In the genomic region with DNA sequence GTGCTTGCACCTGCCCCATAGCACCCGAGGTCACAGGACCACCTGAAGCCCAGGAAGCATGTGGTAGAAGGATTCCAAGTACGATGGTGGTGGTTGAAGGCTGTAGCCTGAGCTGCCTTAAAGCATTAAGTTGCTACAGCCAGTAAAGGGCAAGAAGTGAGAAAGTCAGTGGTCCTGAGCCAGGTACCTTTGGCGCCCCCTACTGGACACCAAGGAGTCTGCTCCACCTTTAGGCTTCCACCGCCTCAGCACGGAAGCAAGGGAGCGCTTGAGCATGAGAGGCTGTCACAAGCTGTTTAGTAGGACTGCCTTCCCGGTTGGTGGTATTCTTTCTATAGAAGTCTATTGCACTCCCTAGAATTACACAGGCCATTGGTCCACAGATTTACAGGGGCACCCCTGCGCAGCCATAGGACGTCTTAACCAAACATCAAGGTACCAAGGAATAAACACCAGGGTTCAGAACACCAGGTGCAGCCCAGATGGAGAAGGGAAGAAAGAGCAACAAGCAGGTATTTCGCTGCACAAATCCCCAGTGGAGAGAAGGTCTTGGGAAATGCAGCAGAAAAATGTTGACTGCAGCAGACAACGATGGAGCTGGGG, we compare ENCODE assay signal across 9 cellular contexts. TPM values are rescaled to one million over a fixed set of nuclear protein-coding genes. Genes with fewer than 3 reads are reported as not detected.
DNase-seq lines count a peak whose midpoint lies in the region; ATAC-seq and TF ChIP-seq lines count a peak whose summit lies in the region.
"Had no signal": no experiment of that assay in that cellular context is flagged by ENCODE, and none has a peak within 500 bp of the region (broad histone marks: within the 10 kb centered on the region; RNA-seq: fewer than 3 reads in every experiment).

No MANE protein-coding gene starts in this region.

- TF ChIP-seq CTCF in Calu3 (IDR thresholded peaks at IDR 0.05; ENCODE audit: unreplicated experiment), result peak; percentile 61
- TF ChIP-seq CTCF in fibroblast of lung (conservative IDR thresholded peaks at IDR 0.05 in 1 of 2, IDR thresholded peaks at IDR 0.05 in 1 of 2; ENCODE audit: low read depth in 1 of 2, low read length in 2 of 2), result peak; percentile 37 to 70
- peak; percentile 95 for TF ChIP-seq CTCF in neural progenitor cell (IDR thresholded peaks at IDR 0.05)
- peak in 2 of 3 experiments; percentile 68 to 81 for TF ChIP-seq CTCF in testis (IDR thresholded peaks at IDR 0.05)

- no peak for TF ChIP-seq POLR2A in testis (IDR thresholded peaks at IDR 0.05)

- H3K4me1 ChIP-seq in fibroblast of lung (ENCODE audit: control insufficient read depth, extremely low read depth, insufficient read depth, low read length) (no peaks in the 10 kb centered on the region), neural progenitor cell (peaks cover 5% of the 10 kb centered on the region), testis (peaks cover 7% of the 10 kb centered on the region)

- H3K36me3 ChIP-seq in fibroblast of lung (ENCODE audit: control insufficient read depth, insufficient read depth, low read length) (no peaks in the 10 kb centered on the region), neural progenitor cell (no peaks in the 10 kb centered on the region), testis (ENCODE audit: low read depth, missing control alignments) (no peaks in the 10 kb centered on the region)
- H3K36me3 ChIP-seq: SJSA1 had no signal

- H3K27me3 Mint-ChIP-seq in Calu3 (ENCODE audit: unreplicated experiment) (peaks cover 67% of the 10 kb centered on the region), neural progenitor cell (ENCODE audit: insufficient read depth, low read depth) (peaks cover 49% of the 10 kb centered on the region)

- 13 to 21% methylated on average over 11 of the region's 11 CpGs for WGBS in testis, 2 donors

- intact Hi-C loops in Calu3 (cut with micrococcal nuclease; ENCODE audit: unreplicated experiment), result loop anchor here (5.0 kb wide), 1 partner anchor 271 kb away; no protein-coding TSS in a partner anchor
- intact Hi-C loops in testis (cut with DNase I; ENCODE audit: low total_unique reads), result no loop called here

- no peak for ATAC-seq in HG03095 (IDR thresholded peaks at IDR 0.05; ENCODE audit: unreplicated experiment)

- H2AFZ ChIP-seq in fibroblast of lung (ENCODE audit: low read length) (no peak overlapping the region), neural progenitor cell (replicated peaks) (no peak overlapping the region)

- H3K27ac Mint-ChIP-seq in Calu3 (ENCODE audit: unreplicated experiment) (no peak overlapping the region), neural progenitor cell (no peak overlapping the region)

- peaks cover 27% of the 10 kb centered on the region for H3K27me3 ChIP-seq in fibroblast of lung (ENCODE audit: control insufficient read depth, insufficient read depth, low read length)
- H3K27me3 ChIP-seq in neural progenitor cell, result peaks cover 83% of the 10 kb centered on the region
- no peaks in the 10 kb centered on the region for H3K27me3 ChIP-seq in testis

- no peaks in the 10 kb centered on the region for H3K9me3 Mint-ChIP-seq in Calu3 (ENCODE audit: low read depth, unreplicated experiment)
- H3K9me3 Mint-ChIP-seq in neural progenitor cell, result peaks cover 3% of the 10 kb centered on the region

- no peaks in the 10 kb centered on the region for H3K36me3 Mint-ChIP-seq in Calu3 (ENCODE audit: insufficient read depth, unreplicated experiment)
- H3K36me3 Mint-ChIP-seq in neural progenitor cell, result no peaks in the 10 kb centered on the region

- H3K4me2 ChIP-seq in fibroblast of lung (ENCODE audit: extremely low read depth, insufficient read depth, low read length), result no peak overlapping the region
- no peak overlapping the region for H3K4me2 ChIP-seq in neural progenitor cell

- no peaks in the 10 kb centered on the region for H3K79me2 ChIP-seq in fibroblast of lung (ENCODE audit: control insufficient read depth, insufficient read depth, low read length)
- no peaks in the 10 kb centered on the region for H3K79me2 ChIP-seq in neural progenitor cell (ENCODE audit: low read depth)

- CTCF ChIA-PET in Calu3 (lab: Charles Lee) (interaction anchor here (1.0 to 1.5 kb wide), 3 partner anchors 9 to 113 kb away, joined by 3 to 5 read pairs (median 3); no protein-coding TSS in a partner anchor), HEK293T (lab: Yijun Ruan, JAX) (interaction anchor here (0.5 to 2.1 kb wide), 21 partner anchors 9 to 346 kb away, joined by 3 to 19 read pairs (median 4); no protein-coding TSS in a partner anchor)

- H3F3A ChIP-seq in neural progenitor cell (ENCODE audit: low read depth), result no peaks in the 10 kb centered on the region

- H3K9me3 ChIP-seq in fibroblast of lung (ENCODE audit: control insufficient read depth, insufficient read depth, low read depth, low read length) (no peaks in the 10 kb centered on the region), neural progenitor cell (ENCODE audit: low read depth) (no peaks in the 10 kb centered on the region), testis (no peaks in the 10 kb centered on the region)
- H3K9me3 ChIP-seq: SJSA1 had no signal

- H3K9ac ChIP-seq in fibroblast of lung (ENCODE audit: insufficient read depth, low read length), result no peak overlapping the region
- no peak overlapping the region for H3K9ac ChIP-seq in neural progenitor cell

- POLR2A ChIA-PET in HEK293T (lab: Yijun Ruan, JAX), result interaction anchor here (0.6 kb wide), 1 partner anchor 29 kb away, joined by 3 read pairs; no protein-coding TSS in a partner anchor

- BruUV-seq in Calu3 (replicated peaks; lab: Mats Ljungman, UMichigan), result no TSS peak

- no peak overlapping the region for H3K4me3 Mint-ChIP-seq in Calu3 (ENCODE audit: low read depth, unreplicated experiment)
- peak overlapping the region; percentile 69 for H3K4me3 Mint-ChIP-seq in neural progenitor cell

- DNase-seq in Calu3, result peak; percentile 56
- DNase-seq in HEK293T (ENCODE audit: extremely low spot score), result peak; percentile 92
- peak; percentile 19 for DNase-seq in NCI-H774 (lab: John Stamatoyannopoulos, UW)
- DNase-seq in activated T-cell treated with anti-CD3 and anti-CD28 coated beads for 24 hours (ENCODE audit: low read depth), result peak; percentile 34
- peak; percentile 7 to 40 for DNase-seq in fibroblast of lung (ENCODE audit: low read depth in 2 of 2)
- peak; percentile 91 for DNase-seq in neural progenitor cell (ENCODE audit: low spot score)
- DNase-seq in testis, result peak; percentile 84

- H3K27ac ChIP-seq in fibroblast of lung (ENCODE audit: insufficient read depth, low read length), result no peak overlapping the region
- H3K27ac ChIP-seq in neural progenitor cell, result no peak overlapping the region
- no peak overlapping the region for H3K27ac ChIP-seq in testis
- H3K27ac ChIP-seq: SJSA1 had no signal

- H3K4me3 ChIP-seq in fibroblast of lung (replicated peaks in 1 of 4; ENCODE audit: control extremely low read depth in 1 of 4, insufficient read depth in 1 of 4, low read depth in 3 of 4, low read length in 4 of 4) (no peak overlapping the region), neural progenitor cell (no peak overlapping the region), testis (no peak overlapping the region)
- H3K4me3 ChIP-seq: SJSA1 had no signal

- H3K4me1 Mint-ChIP-seq in Calu3 (ENCODE audit: low read depth, unreplicated experiment), result no peaks in the 10 kb centered on the region
- H3K4me1 Mint-ChIP-seq in neural progenitor cell, result peaks cover 6% of the 10 kb centered on the region

- H4K20me1 ChIP-seq in fibroblast of lung (ENCODE audit: control insufficient read depth, extremely low read depth, insufficient read depth, low read length), result no peaks in the 10 kb centered on the region
- H4K20me1 ChIP-seq in neural progenitor cell (ENCODE audit: low read depth), result peaks cover 41% of the 10 kb centered on the region

TF ChIP-seq in HEK293T, 16 proteins besides CTCF, POLR2A, EP300 and RAD21:
- TF ChIP-seq SUZ12 (IDR thresholded peaks at IDR 0.05), result no peak

RNA-seq across cellular contexts. Expression of a gene that starts 2.2 kb away (rescaled TPM):
- not detected in 2 replicates for total RNA-seq in Calu3 (2022)
- total RNA-seq in fibroblast of lung, result not detected in 2 replicates
- not detected in 2 replicates for polyA plus RNA-seq in fibroblast of lung
- polyA plus RNA-seq in fibroblast of lung (2012), result not detected in 2 replicates
- polyA minus RNA-seq in fibroblast of lung (ENCODE audit: low replicate concordance), result not detected in 2 replicates
- 0.30 and 0.77 TPM in 2 replicates for total RNA-seq in neural progenitor cell (ENCODE audit: low replicate concordance)
- total RNA-seq in testis, result 10 to 100 TPM in 1 of 2 donors, 1 to 10 TPM in 1; 7.5 to 12.2 TPM
- 11.5 TPM for polyA plus RNA-seq in testis (ENCODE audit: insufficient read depth, low read depth, low replicate concordance)
- total RNA-seq: SJSA1 had no signal

Comparison
In these comparisons a context has a peak if more than half of its experiments do, and no peak if none do; other contexts are left out.
1. DNase-seq: peak in every context shown above with its lines; median percentile 92 in HEK293T; 91 in neural progenitor cell; 84 in testis; 56 in Calu3; 34 in activated T-cell treated with anti-CD3 and anti-CD28 coated beads for 24 hours; 24 in fibroblast of lung; 19 in NCI-H774.